Comparison of ENCODE assay signal across 8 cellular contexts in the genomic region with DNA sequence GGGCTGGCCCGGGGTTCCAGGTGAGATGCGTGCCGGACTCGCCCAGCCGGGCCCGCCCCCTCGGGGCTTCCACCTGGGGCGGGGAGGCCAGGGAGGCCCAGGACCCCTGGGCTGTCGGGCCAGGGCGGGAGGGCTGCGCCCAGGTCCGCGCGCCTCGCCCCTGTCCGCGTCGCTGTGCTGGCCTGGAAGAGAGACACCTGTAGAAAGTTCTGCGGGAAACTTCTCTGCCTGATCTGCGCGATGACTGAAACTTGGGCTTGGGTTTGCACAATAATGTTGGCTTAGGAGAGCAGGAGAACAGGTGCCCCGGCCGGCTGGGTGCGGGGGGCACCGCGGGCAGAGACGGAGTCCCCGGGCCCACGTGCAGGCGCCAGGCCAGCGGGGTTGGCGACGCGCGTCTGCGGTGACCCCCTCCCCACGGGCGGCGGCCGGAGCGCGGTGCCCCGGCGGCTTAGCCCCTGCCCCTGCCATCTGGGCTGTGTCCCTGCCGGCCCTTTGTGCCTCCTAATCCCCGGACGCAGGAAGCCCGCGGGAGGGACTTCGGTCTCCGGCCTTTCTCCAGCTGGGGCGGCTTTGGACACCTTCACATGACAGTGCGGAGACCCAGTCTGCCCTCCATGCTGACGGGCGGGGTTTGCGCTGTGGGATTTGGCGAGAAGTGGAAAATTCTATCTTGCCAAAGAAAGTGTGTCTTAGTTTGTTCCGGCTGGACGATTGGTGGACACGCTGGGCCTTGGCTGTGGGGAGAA. TPM values are rescaled to one million over a fixed set of nuclear protein-coding genes. Genes with fewer than 3 reads are reported as not detected.
DNase-seq lines count a peak whose midpoint lies in the region; ATAC-seq and TF ChIP-seq lines count a peak whose summit lies in the region.

No MANE protein-coding gene starts in this region.

- no peaks in the 10 kb centered on the region for H3K27me3 ChIP-seq in thyroid gland

- peaks cover 6% of the 10 kb centered on the region for H3K27me3 Mint-ChIP-seq in activated naive CD8-positive, alpha-beta T cell treated with anti-CD3 and anti-CD28 coated beads, Interleukin-2, amount 10 ng/mL, durations not matched to agents 7 days and 5 days

- H3K9me3 ChIP-seq in thyroid gland: no peaks in the 10 kb centered on the region

- intact Hi-C loops in left colon (cut with DNase I, micrococcal nuclease): no loop called here
- intact Hi-C loops in thyroid gland (cut with DNase I): loop anchor here (5.0 kb wide), 1 partner anchor 61 kb away; a partner anchor contains a TSS

- H3K27ac ChIP-seq in thyroid gland: peak overlapping the region; percentile 69 to 79 (median 73)

- TF ChIP-seq CTCF in thyroid gland (IDR thresholded peaks at IDR 0.05): no peak

- peak in 1 of 2 donors; percentile 37 for TF ChIP-seq POLR2A in thyroid gland (IDR thresholded peaks at IDR 0.05)

- POLR2A ChIA-PET in activated naive CD8-positive, alpha-beta T cell treated with anti-CD3 and anti-CD28 coated beads, Interleukin-2, amount 10 ng/mL, durations not matched to agents 7 days and 5 days (lab: Charles Lee): interaction anchor here (0.5 to 1.9 kb wide), 10 partner anchors 8 to 120 kb away, joined by 4 to 23 read pairs (median 6); a partner anchor contains a TSS

- peaks cover 9% of the 10 kb centered on the region for H3K4me1 Mint-ChIP-seq in activated naive CD8-positive, alpha-beta T cell treated with anti-CD3 and anti-CD28 coated beads, Interleukin-2, amount 10 ng/mL, durations not matched to agents 7 days and 5 days

- peaks cover 5% of the 10 kb centered on the region for H3K36me3 Mint-ChIP-seq in activated naive CD8-positive, alpha-beta T cell treated with anti-CD3 and anti-CD28 coated beads, Interleukin-2, amount 10 ng/mL, durations not matched to agents 7 days and 5 days

- WGBS in thyroid gland, 2 donors: 1 to 12% methylated on average over 13 to 21 of the region's 60 CpGs

- peak overlapping the region; percentile 13 to 66 (median 61) for H3K4me3 ChIP-seq in thyroid gland (replicated peaks in 1 of 3)

- H3K9me3 Mint-ChIP-seq in activated naive CD8-positive, alpha-beta T cell treated with anti-CD3 and anti-CD28 coated beads, Interleukin-2, amount 10 ng/mL, durations not matched to agents 7 days and 5 days: no peaks in the 10 kb centered on the region

- H3K27ac Mint-ChIP-seq in activated naive CD8-positive, alpha-beta T cell treated with anti-CD3 and anti-CD28 coated beads, Interleukin-2, amount 10 ng/mL, durations not matched to agents 7 days and 5 days: no peak overlapping the region

- peaks cover 16 to 29% of the 10 kb centered on the region in 2 donors for H3K4me1 ChIP-seq in thyroid gland

- ATAC-seq in HG02763 (IDR thresholded peaks at IDR 0.05; ENCODE audit: unreplicated experiment) (peak; percentile 4), left colon (peak; percentile 15), HG03342 (IDR thresholded peaks at IDR 0.05; ENCODE audit: unreplicated experiment) (no peak), HG03045 (IDR thresholded peaks at IDR 0.05; ENCODE audit: unreplicated experiment) (no peak)
- ATAC-seq in activated naive CD8-positive, alpha-beta T cell treated with anti-CD3 and anti-CD28 coated beads, Interleukin-2, amount 10 ng/mL, durations not matched to agents 7 days and 5 days (ENCODE audit: low read depth): peak; percentile 4

- peak overlapping the region; percentile 74 for H3K4me3 Mint-ChIP-seq in activated naive CD8-positive, alpha-beta T cell treated with anti-CD3 and anti-CD28 coated beads, Interleukin-2, amount 10 ng/mL, durations not matched to agents 7 days and 5 days

- no peaks in the 10 kb centered on the region for H3K36me3 ChIP-seq in thyroid gland

- peak; percentile 53 for DNase-seq in DMS53 treated with DMSO at 0.1 percent for 48 hours (lab: John Stamatoyannopoulos, UW; ENCODE audit: unreplicated experiment)
- no peak for DNase-seq in activated naive CD8-positive, alpha-beta T cell treated with anti-CD3 and anti-CD28 coated beads, Interleukin-2, amount 10 ng/mL, durations not matched to agents 7 days and 5 days
- peak in 1 of 2 donors; percentile 55 for DNase-seq in left colon
- DNase-seq in thyroid gland: peak; percentile 72 to 73
- no peak for DNase-seq in NCI-H2227 (lab: John Stamatoyannopoulos, UW; ENCODE audit: unreplicated experiment)

RNA-seq across cellular contexts. Expression of a gene that starts 0.5 kb away (rescaled TPM):
- total RNA-seq in activated naive CD8-positive, alpha-beta T cell treated with anti-CD3 and anti-CD28 coated beads, Interleukin-2, amount 10 ng/mL, durations not matched to agents 7 days and 5 days: 10 to 100 TPM; 36.9 to 37.2 TPM
- 100 to 1,000 TPM; 447 to 529 TPM for total RNA-seq in left colon
- total RNA-seq in thyroid gland: 10 to 100 TPM; 35.6 to 73.5 (median 53.8) TPM

RNA-seq across cellular contexts. Expression of a gene that starts 9.7 kb away (rescaled TPM):
- 10 to 100 TPM; 75.2 to 76.0 TPM for total RNA-seq in activated naive CD8-positive, alpha-beta T cell treated with anti-CD3 and anti-CD28 coated beads, Interleukin-2, amount 10 ng/mL, durations not matched to agents 7 days and 5 days
- total RNA-seq in left colon (10 to 100 TPM; 30.1 to 38.9 TPM), thyroid gland (10 to 100 TPM; 11.6 to 46.6 (median 25.8) TPM)

RNA-seq across cellular contexts. Expression of a gene that starts 10.6 kb away (rescaled TPM):
- total RNA-seq in activated naive CD8-positive, alpha-beta T cell treated with anti-CD3 and anti-CD28 coated beads, Interleukin-2, amount 10 ng/mL, durations not matched to agents 7 days and 5 days: 1 to 10 TPM in 1 of 2 experiments, under 1 TPM in 1; 0.72 to 2.3 TPM
- total RNA-seq in left colon (10 to 100 TPM; 28.4 to 30.6 TPM), thyroid gland (10 to 100 TPM; 15.0 to 87.2 (median 21.7) TPM)

Comparison
In these comparisons a context has a peak if more than half of its experiments do, and no peak if none do; other contexts are left out.
1. DNase-seq: peak in DMS53 treated with DMSO at 0.1 percent for 48 hours (single experiment) and thyroid gland (2 of 2); none in activated naive CD8-positive, alpha-beta T cell treated with anti-CD3 and anti-CD28 coated beads, Interleukin-2, amount 10 ng/mL, durations not matched to agents 7 days and 5 days (single experiment) and NCI-H2227 (single experiment).
2. ATAC-seq: peak in HG02763 (single experiment), activated naive CD8-positive, alpha-beta T cell treated with anti-CD3 and anti-CD28 coated beads, Interleukin-2, amount 10 ng/mL, durations not matched to agents 7 days and 5 days (single experiment) and left colon (single experiment); none in HG03342 (single experiment) and HG03045 (single experiment).
3. RNA of a gene that starts 0.5 kb away (total RNA-seq): 447 to 529 TPM in left colon; 35.6 to 73.5 TPM in thyroid gland and 36.9 to 37.2 TPM in activated naive CD8-positive, alpha-beta T cell treated with anti-CD3 and anti-CD28 coated beads, Interleukin-2, amount 10 ng/mL, durations not matched to agents 7 days and 5 days; every median in the first group is over 4 times any median in the second.
4. RNA of a gene that starts 10.6 kb away (total RNA-seq): 28.4 to 30.6 TPM in left colon and 15.0 to 87.2 TPM in thyroid gland; 0.72 to 2.3 TPM in activated naive CD8-positive, alpha-beta T cell treated with anti-CD3 and anti-CD28 coated beads, Interleukin-2, amount 10 ng/mL, durations not matched to agents 7 days and 5 days; every median in the first group is over 4 times any median in the second.